9 cellular contexts compared by ENCODE assay signal in the genomic region with DNA sequence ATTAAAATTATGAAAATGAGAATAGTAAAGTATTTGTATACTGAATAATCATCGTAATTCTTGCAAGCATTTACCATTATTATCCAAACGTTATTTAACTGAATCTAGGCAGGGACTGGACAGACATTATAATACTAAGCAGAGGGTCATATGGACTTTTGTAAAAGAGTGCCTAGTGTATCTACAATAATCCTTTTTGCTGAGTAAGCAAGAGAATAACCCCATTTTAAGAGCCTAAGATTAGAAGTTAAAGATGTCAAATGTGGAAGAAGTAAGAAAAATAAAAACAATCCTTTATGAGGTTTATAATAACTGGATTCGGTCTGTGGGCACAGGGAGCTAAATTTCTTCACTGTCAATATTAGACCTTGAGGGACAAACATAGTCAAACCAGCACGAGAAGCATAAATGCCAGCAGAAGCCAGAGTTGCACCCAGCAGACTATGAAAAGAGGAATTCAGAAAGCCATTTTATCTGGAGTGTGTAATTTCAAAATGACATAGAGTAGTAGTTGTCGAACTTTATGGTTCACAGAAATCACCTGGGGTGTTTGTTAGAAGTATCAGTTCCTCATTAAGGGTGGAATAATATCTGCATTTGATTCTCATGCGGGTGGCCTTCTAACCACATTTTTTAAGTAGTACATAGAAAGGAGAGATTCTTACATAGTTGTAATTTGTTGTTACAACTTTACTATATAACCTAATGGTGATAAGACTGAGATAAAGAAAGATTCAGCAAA. TPM values are rescaled to one million over a fixed set of nuclear protein-coding genes. Genes with fewer than 3 reads are reported as not detected.
DNase-seq lines count a peak whose midpoint lies in the region; ATAC-seq lines count a peak whose summit lies in the region.
"Had no signal": no experiment of that assay in that cellular context is flagged by ENCODE, and none has a peak within 500 bp of the region (broad histone marks: within the 10 kb centered on the region; RNA-seq: fewer than 3 reads in every experiment).

No MANE protein-coding gene starts in this region.

- no peak overlapping the region for H3K27ac Mint-ChIP-seq in memory B cell

- H3K36me3 Mint-ChIP-seq in memory B cell, result peaks cover 3% of the 10 kb centered on the region

- DNase-seq in memory B cell (ENCODE audit: low spot score in 2 of 2), result peak in 1 of 2 donors; percentile 37
- DNase-seq in NOMO-1 treated with DMSO at 0.1 percent for 48 hours (lab: John Stamatoyannopoulos, UW; ENCODE audit: unreplicated experiment), result no peak
- no peak for DNase-seq in HT-29 (ENCODE audit: low spot score)
- no peak for DNase-seq in pons (ENCODE audit: low spot score)
- DNase-seq: foreskin fibroblast, mammary epithelial cell had no signal

- peaks cover 5% of the 10 kb centered on the region for H3K9me3 Mint-ChIP-seq in memory B cell

- no peak overlapping the region for H3K4me3 Mint-ChIP-seq in memory B cell

- H3K27me3 Mint-ChIP-seq in memory B cell, result peaks cover 2% of the 10 kb centered on the region

- H3K4me1 Mint-ChIP-seq in memory B cell, result peaks cover 16% of the 10 kb centered on the region

- ATAC-seq in GM18873 (IDR thresholded peaks at IDR 0.05; ENCODE audit: low FRiP score, unreplicated experiment), result peak; percentile 82
- ATAC-seq in GM21723 (IDR thresholded peaks at IDR 0.05; ENCODE audit: unreplicated experiment), result peak; percentile 98
- ATAC-seq in HG03196 (IDR thresholded peaks at IDR 0.05; ENCODE audit: unreplicated experiment), result peak; percentile 88
- peak; percentile 85 for ATAC-seq in memory B cell (ENCODE audit: low read depth)

RNA-seq across cellular contexts. Expression of gene DCLK2, which starts 39.7 kb away (rescaled TPM):
- total RNA-seq in HT-29 (2014; rRNA removed; shearing (Covaris generic)), result not detected in 2 replicates
